8 cellular contexts compared by ENCODE assay signal in genomic region chr9:76756273-76756650, GRCh38. TPM values are rescaled to one million over a fixed set of nuclear protein-coding genes. Genes with fewer than 3 reads are reported as not detected.
DNase-seq lines count a peak whose midpoint lies in the region; ATAC-seq and TF ChIP-seq lines count a peak whose summit lies in the region.

No MANE protein-coding gene starts in this region.

- DNase-seq in Calu3: peak; percentile 11
- peak; percentile 38 for DNase-seq in NCI-H146 treated with DMSO at 0.1 percent for 48 hours (lab: John Stamatoyannopoulos, UW; ENCODE audit: unreplicated experiment)
- DNase-seq in astrocyte of the cerebellum (ENCODE audit: low read depth): no peak
- DNase-seq in mucosa of gallbladder (ENCODE audit: low spot score): peak; percentile 16
- no peak for DNase-seq in activated CD4-positive, alpha-beta memory T cell treated with anti-CD3 and anti-CD28 coated beads, Interleukin-2, amount 10 ng/mL, durations not matched to agents 7 days and 5 days

- H3K27me3 Mint-ChIP-seq in Calu3 (ENCODE audit: unreplicated experiment): peaks cover 15% of the 10 kb centered on the region
- H3K27me3 Mint-ChIP-seq in activated CD4-positive, alpha-beta memory T cell treated with anti-CD3 and anti-CD28 coated beads, Interleukin-2, amount 10 ng/mL, durations not matched to agents 7 days and 5 days: peaks cover 12% of the 10 kb centered on the region

- TF ChIP-seq CTCF in Calu3 (IDR thresholded peaks at IDR 0.05; ENCODE audit: unreplicated experiment) (no peak), astrocyte of the cerebellum (IDR thresholded peaks at IDR 0.05; ENCODE audit: low read depth, low read length, missing control alignments) (peak; percentile 42)

- in situ Hi-C loops in astrocyte of the cerebellum (cut with HindIII; ENCODE audit: low sequenced_read_pairs): no loop called here

- H3K4me3 Mint-ChIP-seq in Calu3 (ENCODE audit: low read depth, unreplicated experiment): no peak overlapping the region
- no peak overlapping the region for H3K4me3 Mint-ChIP-seq in activated CD4-positive, alpha-beta memory T cell treated with anti-CD3 and anti-CD28 coated beads, Interleukin-2, amount 10 ng/mL, durations not matched to agents 7 days and 5 days

- CTCF ChIA-PET in Calu3 (lab: Charles Lee): no interaction called here
- CTCF ChIA-PET in activated CD4-positive, alpha-beta memory T cell treated with anti-CD3 and anti-CD28 coated beads, Interleukin-2, amount 10 ng/mL, durations not matched to agents 7 days and 5 days (lab: Charles Lee): no interaction called here

- no peak overlapping the region for H3K27ac Mint-ChIP-seq in Calu3 (ENCODE audit: unreplicated experiment)
- no peak overlapping the region for H3K27ac Mint-ChIP-seq in activated CD4-positive, alpha-beta memory T cell treated with anti-CD3 and anti-CD28 coated beads, Interleukin-2, amount 10 ng/mL, durations not matched to agents 7 days and 5 days

- intact Hi-C loops in Calu3 (cut with micrococcal nuclease; ENCODE audit: unreplicated experiment): loop anchor here (5.0 kb wide), 1 partner anchor 231 kb away; no protein-coding TSS in a partner anchor

- no peaks in the 10 kb centered on the region for H3K4me1 Mint-ChIP-seq in Calu3 (ENCODE audit: low read depth, unreplicated experiment)
- peaks cover 4% of the 10 kb centered on the region for H3K4me1 Mint-ChIP-seq in activated CD4-positive, alpha-beta memory T cell treated with anti-CD3 and anti-CD28 coated beads, Interleukin-2, amount 10 ng/mL, durations not matched to agents 7 days and 5 days

- POLR2A ChIA-PET in activated CD4-positive, alpha-beta memory T cell treated with anti-CD3 and anti-CD28 coated beads, Interleukin-2, amount 10 ng/mL, durations not matched to agents 7 days and 5 days (lab: Charles Lee): no interaction called here

- no peaks in the 10 kb centered on the region for H3K36me3 Mint-ChIP-seq in Calu3 (ENCODE audit: insufficient read depth, unreplicated experiment)
- no peaks in the 10 kb centered on the region for H3K36me3 Mint-ChIP-seq in activated CD4-positive, alpha-beta memory T cell treated with anti-CD3 and anti-CD28 coated beads, Interleukin-2, amount 10 ng/mL, durations not matched to agents 7 days and 5 days (ENCODE audit: low read depth)

- no peaks in the 10 kb centered on the region for H3K9me3 Mint-ChIP-seq in Calu3 (ENCODE audit: low read depth, unreplicated experiment)
- no peaks in the 10 kb centered on the region for H3K9me3 Mint-ChIP-seq in activated CD4-positive, alpha-beta memory T cell treated with anti-CD3 and anti-CD28 coated beads, Interleukin-2, amount 10 ng/mL, durations not matched to agents 7 days and 5 days

- H3K4me3 ChIP-seq in astrocyte of the cerebellum (ENCODE audit: low read depth, low read length): no peak overlapping the region

- peak; percentile 38 for ATAC-seq in GM21825 (IDR thresholded peaks at IDR 0.05; ENCODE audit: unreplicated experiment)
- no peak for ATAC-seq in HG02970 (IDR thresholded peaks at IDR 0.05; ENCODE audit: low FRiP score, unreplicated experiment)
- no peak for ATAC-seq in GM18858 (IDR thresholded peaks at IDR 0.05; ENCODE audit: unreplicated experiment)

- BruUV-seq in Calu3 (replicated peaks; lab: Mats Ljungman, UMichigan): no TSS peak

RNA-seq across cellular contexts. Expression of gene PCA3, which starts 8.0 kb away (rescaled TPM):
- total RNA-seq in Calu3 (2022): not detected in 2 replicates
- not detected for total RNA-seq in mucosa of gallbladder
- total RNA-seq in activated CD4-positive, alpha-beta memory T cell treated with anti-CD3 and anti-CD28 coated beads, Interleukin-2, amount 10 ng/mL, durations not matched to agents 7 days and 5 days: not detected

Comparison
In these comparisons a context has a peak if more than half of its experiments do, and no peak if none do; other contexts are left out.
1. DNase-seq: peak in Calu3 (single experiment), NCI-H146 treated with DMSO at 0.1 percent for 48 hours (single experiment) and mucosa of gallbladder (single experiment); none in astrocyte of the cerebellum (single experiment) and activated CD4-positive, alpha-beta memory T cell treated with anti-CD3 and anti-CD28 coated beads, Interleukin-2, amount 10 ng/mL, durations not matched to agents 7 days and 5 days (single experiment).